In the genomic region with DNA sequence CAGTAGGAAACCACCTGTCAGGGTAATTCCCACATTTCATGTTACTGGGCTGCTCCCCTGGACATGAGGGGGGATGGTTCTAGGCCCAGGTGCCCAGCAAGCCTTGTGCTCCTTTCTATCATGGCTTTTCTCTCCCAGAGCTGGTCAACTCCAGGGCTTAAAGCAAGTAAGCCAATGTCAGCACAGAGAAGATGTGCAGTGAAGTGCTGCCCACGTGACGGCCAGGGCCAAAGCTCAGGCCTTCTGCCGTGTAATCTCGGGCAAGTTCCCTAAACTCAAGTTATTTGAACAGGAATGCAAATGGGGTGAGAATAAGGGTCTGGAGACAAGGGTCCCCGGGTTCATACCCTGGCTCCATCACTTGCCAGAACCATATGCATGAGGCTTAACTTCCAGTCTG, we compare ENCODE assay signal across 27 cellular contexts. TPM values are rescaled to one million over a fixed set of nuclear protein-coding genes. Genes with fewer than 3 reads are reported as not detected.
DNase-seq lines count a peak whose midpoint lies in the region; ATAC-seq, FAIRE-seq and TF ChIP-seq lines count a peak whose summit lies in the region.
"Had no signal": no experiment of that assay in that cellular context is flagged by ENCODE, and none has a peak within 500 bp of the region (broad histone marks: within the 10 kb centered on the region; RNA-seq: fewer than 3 reads in every experiment).

No MANE protein-coding gene starts in this region.

- ATAC-seq in left lobe of liver (peak; percentile 59), GM18868 (IDR thresholded peaks at IDR 0.05; ENCODE audit: unreplicated experiment) (no peak)
- ATAC-seq: GM12878 had no signal

- peak; percentile 36 for FAIRE-seq in bronchial epithelial cell (lab: Jason Lieb, UNC)
- FAIRE-seq: A204.1, GM12878, GM12892, GM18507, GM19239 had no signal

- no peak overlapping the region for H3K27ac ChIP-seq in coronary artery
- H3K27ac ChIP-seq: BLaER1 had no signal

- no peak overlapping the region for H3K27ac Mint-ChIP-seq in endothelial cell (ENCODE audit: unreplicated experiment)
- H3K27ac Mint-ChIP-seq: CD4-positive, CD25-positive, alpha-beta regulatory T cell; CD8-positive, alpha-beta memory T cell had no signal

- TF ChIP-seq CTCF in bronchial epithelial cell (IDR thresholded peaks at IDR 0.05; ENCODE audit: insufficient read depth, low read length, severe bottlenecking) (no peak), coronary artery (IDR thresholded peaks at IDR 0.05) (no peak), endothelial cell (IDR thresholded peaks at IDR 0.05; ENCODE audit: unreplicated experiment) (no peak)

- H3K27me3 Mint-ChIP-seq in endothelial cell (ENCODE audit: unreplicated experiment): peaks cover 5% of the 10 kb centered on the region
- H3K27me3 Mint-ChIP-seq: CD4-positive, alpha-beta memory T cell; CD4-positive, CD25-positive, alpha-beta regulatory T cell; CD8-positive, alpha-beta memory T cell had no signal

- peaks cover 6% of the 10 kb centered on the region for H3K9me3 Mint-ChIP-seq in endothelial cell (ENCODE audit: unreplicated experiment)

- no peak overlapping the region for H3K4me3 ChIP-seq in bronchial epithelial cell (ENCODE audit: low read depth, low read length)
- no peak overlapping the region for H3K4me3 ChIP-seq in coronary artery
- H3K4me3 ChIP-seq: BLaER1, GM12878 had no signal

- H3K4me3 Mint-ChIP-seq in endothelial cell (ENCODE audit: unreplicated experiment): no peak overlapping the region
- H3K4me3 Mint-ChIP-seq: CD14-positive monocyte; CD4-positive, alpha-beta memory T cell; CD4-positive, CD25-positive, alpha-beta regulatory T cell; CD8-positive, alpha-beta memory T cell had no signal

- DNase-seq in bronchial epithelial cell (ENCODE audit: low read depth) (no peak), coronary artery (ENCODE audit: low spot score) (peak; percentile 38), left lobe of liver (ENCODE audit: low spot score) (no peak), endothelial cell (ENCODE audit: low spot score) (no peak)
- DNase-seq: 8988T; ACHN; BE2C; C1 segment of cervical spinal cord; CD4-positive, alpha-beta memory T cell; CD4-positive, CD25-positive, alpha-beta regulatory T cell; CD8-positive, alpha-beta memory T cell; COR-L47; DMS 273 treated with DMSO at 0.1 percent for 48 hours; DMS153; DMS53; DMS79; DND-41; EL; GDM1 had no signal

- no peaks in the 10 kb centered on the region for H3K27me3 ChIP-seq in bronchial epithelial cell (ENCODE audit: control insufficient read depth, insufficient read depth, low read length)
- H3K27me3 ChIP-seq: BE2C, BLaER1 had no signal

- H3K36me3 ChIP-seq in bronchial epithelial cell (ENCODE audit: control insufficient read depth, insufficient read depth, low read length): peaks cover 2% of the 10 kb centered on the region
- H3K36me3 ChIP-seq: BE2C had no signal

- H3K36me3 Mint-ChIP-seq in endothelial cell (ENCODE audit: low read depth, unreplicated experiment): peaks cover 39% of the 10 kb centered on the region

- H3K4me1 Mint-ChIP-seq in endothelial cell (ENCODE audit: unreplicated experiment): peaks cover 41% of the 10 kb centered on the region
- H3K4me1 Mint-ChIP-seq: CD4-positive, alpha-beta memory T cell; CD4-positive, CD25-positive, alpha-beta regulatory T cell; CD8-positive, alpha-beta memory T cell had no signal

RNA-seq across cellular contexts. Expression of a gene that starts 16.5 kb away (rescaled TPM):
- total RNA-seq in bronchial epithelial cell: 5.3 and 8.2 TPM in 2 replicates
- total RNA-seq in left lobe of liver: 80.1 TPM
- 29.8 TPM for total RNA-seq in endothelial cell (ENCODE audit: unreplicated experiment)

RNA-seq across cellular contexts. Expression of a gene that starts 57.8 kb away (rescaled TPM):
- 19.5 and 21.9 TPM in 2 replicates for total RNA-seq in bronchial epithelial cell
- 6.0 TPM for total RNA-seq in left lobe of liver
- total RNA-seq in endothelial cell (ENCODE audit: unreplicated experiment): 27.8 TPM
